Comparison of ENCODE assay signal across 8 cellular contexts in genomic region chr1:157137773-157138219, GRCh38. TPM values are rescaled to one million over a fixed set of nuclear protein-coding genes. Genes with fewer than 3 reads are reported as not detected.
DNase-seq lines count a peak whose midpoint lies in the region; ATAC-seq and TF ChIP-seq lines count a peak whose summit lies in the region.

No MANE protein-coding gene starts in this region.

- ATAC-seq in GM18520 (IDR thresholded peaks at IDR 0.05; ENCODE audit: unreplicated experiment), result peak; percentile 5
- peak; percentile 21 for ATAC-seq in HG03139 (IDR thresholded peaks at IDR 0.05; ENCODE audit: unreplicated experiment)
- ATAC-seq in body of pancreas, result no peak
- ATAC-seq in lung (ENCODE audit: insufficient read depth, low FRiP score), result no peak
- no peak for ATAC-seq in GM19455 (IDR thresholded peaks at IDR 0.05; ENCODE audit: unreplicated experiment)

- DNase-seq in body of pancreas, result no peak
- DNase-seq in lung (ENCODE audit: low spot score), result no peak
- DNase-seq in uterus, result no peak
- no peak for DNase-seq in AML-193 (lab: John Stamatoyannopoulos, UW)
- DNase-seq in NCI-H2081 treated with DMSO at 0.1 percent for 48 hours (lab: John Stamatoyannopoulos, UW), result no peak

- no peaks in the 10 kb centered on the region for H3K27me3 ChIP-seq in body of pancreas
- no peaks in the 10 kb centered on the region for H3K27me3 ChIP-seq in lung (ENCODE audit: control insufficient read depth, insufficient read depth)
- no peaks in the 10 kb centered on the region for H3K27me3 ChIP-seq in uterus

- H3K9me3 ChIP-seq in body of pancreas, result no peaks in the 10 kb centered on the region
- H3K9me3 ChIP-seq in lung (ENCODE audit: control insufficient read depth in 2 of 2, insufficient read depth in 1 of 2, low read length in 1 of 2), result no peaks in the 10 kb centered on the region
- H3K9me3 ChIP-seq in uterus, result no peaks in the 10 kb centered on the region

- H3K36me3 ChIP-seq in body of pancreas (replicated peaks in 1 of 2; ENCODE audit: insufficient read depth in 1 of 2, low read depth in 2 of 2) (peaks cover 0 to 17% of the 10 kb centered on the region in 2 donors), lung (ENCODE audit: control insufficient read depth in 2 of 2, insufficient read depth in 2 of 2, low read length in 2 of 2) (peaks cover 9 to 19% of the 10 kb centered on the region in 2 donors), uterus (no peaks in the 10 kb centered on the region)

- peak overlapping the region; percentile 84 to 92 (median 91) for H3K27ac ChIP-seq in body of pancreas
- peak overlapping the region; percentile 94 to 99 for H3K27ac ChIP-seq in lung (ENCODE audit: low read depth in 1 of 2, low read length in 1 of 2)
- H3K27ac ChIP-seq in uterus, result peak overlapping the region; percentile 91 to 97

- 0% methylated on average over 4 to 19 of the region's 24 CpGs for WGBS in body of pancreas, 2 donors
- 0 to 1% methylated on average over 20 to 24 of the region's 24 CpGs for WGBS in lung, 2 donors

- H3K4me1 ChIP-seq in body of pancreas (peaks cover 26% of the 10 kb centered on the region), lung (ENCODE audit: control insufficient read depth in 2 of 2, insufficient read depth in 2 of 2, low read length in 2 of 2) (peaks cover 2 to 14% of the 10 kb centered on the region in 2 donors), uterus (peaks cover 0 to 10% of the 10 kb centered on the region in 2 donors)

- TF ChIP-seq CTCF in body of pancreas (IDR thresholded peaks at IDR 0.05) (no peak), lung (IDR thresholded peaks at IDR 0.05; ENCODE audit: control extremely low read depth, extremely low read depth) (no peak), uterus (IDR thresholded peaks at IDR 0.05) (no peak)

- no peak for TF ChIP-seq POLR2A in body of pancreas (IDR thresholded peaks at IDR 0.05)
- no peak for TF ChIP-seq POLR2A in uterus (IDR thresholded peaks at IDR 0.05)

- intact Hi-C loops in body of pancreas (cut with DNase I), result no loop called here
- intact Hi-C loops in uterus (cut with DNase I; ENCODE audit: low total_unique reads), result no loop called here

- H3K4me3 ChIP-seq in body of pancreas (peak overlapping the region; percentile 62 to 96), lung (peak overlapping the region; percentile 91), uterus (peak overlapping the region; percentile 92 to 100)

RNA-seq across cellular contexts. Expression of gene ETV3, which starts 0.4 kb away (rescaled TPM):
- total RNA-seq in body of pancreas (10 to 100 TPM in 1 of 2 donors, 1 to 10 TPM in 1; 5.6 to 11.4 TPM), lung (10 to 100 TPM; 28.0 to 31.5 TPM), uterus (10 to 100 TPM in 3 of 4 donors, 1 to 10 TPM in 1; 4.4 to 30.1 (median 19.6) TPM)
- polyA plus RNA-seq in lung, result 10 to 100 TPM in 1 of 2 donors, 1 to 10 TPM in 1; 7.9 to 10.6 TPM

RNA-seq across cellular contexts. Expression of gene ETV3L, which starts 38.2 kb away (rescaled TPM):
- total RNA-seq in body of pancreas (not detected), lung (not detected), uterus (not detected)
- under 1 TPM in 1 of 2 donors, not detected in 1; 0.05 TPM for polyA plus RNA-seq in lung

Comparison
In these comparisons a context has a peak if more than half of its experiments do, and no peak if none do; other contexts are left out.
1. ATAC-seq: peak in GM18520 (single experiment) and HG03139 (single experiment); none in body of pancreas (single experiment), lung (single experiment) and GM19455 (single experiment).
2. Peak in every context shown above with its lines, with median percentiles within 50 percentile points of each other: H3K27ac ChIP-seq and H3K4me3 ChIP-seq.